Comparison of ENCODE assay signal across 8 cellular contexts in the genomic region with DNA sequence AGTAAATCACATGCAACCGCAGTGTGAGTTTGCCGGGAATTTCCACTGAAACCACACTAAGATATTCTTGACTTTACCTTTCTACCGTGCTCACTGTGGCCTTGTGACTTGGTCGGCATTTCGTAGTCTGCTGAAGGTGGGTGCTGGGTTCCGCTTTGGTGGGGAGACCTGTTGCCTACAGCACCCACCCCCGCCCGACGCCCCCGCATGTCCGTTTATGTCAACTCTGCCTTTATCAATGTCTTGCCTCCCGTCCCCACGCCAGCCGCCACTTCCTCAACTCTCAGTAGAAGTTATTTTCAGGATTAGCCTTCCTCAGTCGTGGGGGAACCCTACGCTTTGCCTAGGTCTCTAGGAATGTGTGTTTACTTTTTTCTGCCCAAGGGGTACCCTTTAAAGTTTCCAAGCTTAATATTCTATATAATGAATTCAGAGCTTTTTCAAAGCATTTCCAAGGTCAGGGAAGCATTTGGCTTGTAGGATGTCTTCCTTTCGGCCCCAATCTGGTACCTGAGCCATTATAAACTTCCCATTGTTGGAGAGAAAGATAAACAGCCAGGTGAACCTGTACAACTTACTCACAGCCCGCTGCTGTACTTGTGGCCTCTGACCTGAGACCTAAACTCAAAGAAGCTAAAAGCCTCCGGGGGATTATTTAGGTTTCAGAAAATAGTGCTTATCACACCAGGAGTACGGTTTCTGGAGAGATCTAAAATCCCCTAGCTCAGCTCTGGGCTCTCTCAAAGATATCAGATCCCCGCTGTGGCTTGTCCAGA. TPM values are rescaled to one million over a fixed set of nuclear protein-coding genes. Genes with fewer than 3 reads are reported as not detected.
A peak's percentile ranks its signal among the peaks of the same experiment; 100 is the strongest.
DNase-seq lines count a peak whose midpoint lies in the region; ATAC-seq and TF ChIP-seq lines count a peak whose summit lies in the region.

No MANE protein-coding gene starts in this region.

- H3K27me3 Mint-ChIP-seq in endodermal cell (ENCODE audit: insufficient read depth): no peaks in the 10 kb centered on the region

- no peaks in the 10 kb centered on the region for H3K9me3 Mint-ChIP-seq in endodermal cell

- peaks cover 9% of the 10 kb centered on the region for H3K4me1 Mint-ChIP-seq in endodermal cell

- peak; percentile 50 for ATAC-seq in GM18519 (IDR thresholded peaks at IDR 0.05; ENCODE audit: low FRiP score, unreplicated experiment)
- peak; percentile 46 for ATAC-seq in HG03159 (IDR thresholded peaks at IDR 0.05; ENCODE audit: unreplicated experiment)
- ATAC-seq in GM18861 (IDR thresholded peaks at IDR 0.05; ENCODE audit: unreplicated experiment): no peak

- H3K27me3 ChIP-seq in endodermal cell (ENCODE audit: control insufficient read depth, insufficient read depth, low read length, poor library complexity, severe bottlenecking): no peaks in the 10 kb centered on the region

- no peaks in the 10 kb centered on the region for H3K4me1 ChIP-seq in endodermal cell (ENCODE audit: control insufficient read depth, insufficient read depth, low read length)

- H3K27ac Mint-ChIP-seq in endodermal cell: peak overlapping the region; percentile 18

- DNase-seq in activated CD4-positive, alpha-beta T cell treated with anti-CD3 and anti-CD28 coated beads for 4 hours: peak; percentile 79 to 86
- no peak for DNase-seq in endodermal cell
- peak; percentile 23 for DNase-seq in stimulated activated CD8-positive, alpha-beta memory T cell treated with anti-CD3 and anti-CD28 coated beads, Interleukin-15, amount 100 ng/mL, for 1 hour (ENCODE audit: low read depth)
- no peak for DNase-seq in NCI-H1105 (lab: John Stamatoyannopoulos, UW)
- no peak for DNase-seq in NCI-H1417 treated with DMSO at 0.1 percent for 48 hours (lab: John Stamatoyannopoulos, UW)

- H3K36me3 ChIP-seq in endodermal cell (ENCODE audit: control insufficient read depth, insufficient read depth, low read length): peaks cover 31% of the 10 kb centered on the region

- H3K9me3 ChIP-seq in endodermal cell (ENCODE audit: control insufficient read depth, low read length): no peaks in the 10 kb centered on the region

- no peak overlapping the region for H3K4me3 ChIP-seq in endodermal cell (ENCODE audit: low read length)

- no peak overlapping the region for H3K4me3 Mint-ChIP-seq in endodermal cell

- no peak for TF ChIP-seq CTCF in endodermal cell (conservative IDR thresholded peaks at IDR 0.05)

- no peak overlapping the region for H3K9ac ChIP-seq in endodermal cell (ENCODE audit: extremely low read depth, low read length, poor library complexity, severe bottlenecking)

- WGBS in endodermal cell (ENCODE audit: insufficient coverage in 1 of 2, insufficient read length in 1 of 2), 2 experiments: 92 to 93% methylated on average over 12 to 21 of the region's 21 CpGs

- no peak overlapping the region for H3K27ac ChIP-seq in endodermal cell (ENCODE audit: low read depth, low read length)

- no peaks in the 10 kb centered on the region for H3K36me3 Mint-ChIP-seq in endodermal cell (ENCODE audit: low read depth)

RNA-seq across cellular contexts. Expression of a gene that starts 54.2 kb away (rescaled TPM):
- 10 to 100 TPM; 37.7 to 59.0 TPM for total RNA-seq in endodermal cell
- polyA plus RNA-seq in endodermal cell (2013, experiment 1 of 2): 46.2 TPM
- polyA plus RNA-seq in endodermal cell (2013, experiment 2 of 2): 46.3 TPM

Comparison
In these comparisons a context has a peak if more than half of its experiments do, and no peak if none do; other contexts are left out.
1. DNase-seq: peak in activated CD4-positive, alpha-beta T cell treated with anti-CD3 and anti-CD28 coated beads for 4 hours (2 of 2) and stimulated activated CD8-positive, alpha-beta memory T cell treated with anti-CD3 and anti-CD28 coated beads, Interleukin-15, amount 100 ng/mL, for 1 hour (single experiment); none in endodermal cell (single experiment), NCI-H1105 (single experiment) and NCI-H1417 treated with DMSO at 0.1 percent for 48 hours (single experiment).